35 cellular contexts compared by ENCODE assay signal in the genomic region with DNA sequence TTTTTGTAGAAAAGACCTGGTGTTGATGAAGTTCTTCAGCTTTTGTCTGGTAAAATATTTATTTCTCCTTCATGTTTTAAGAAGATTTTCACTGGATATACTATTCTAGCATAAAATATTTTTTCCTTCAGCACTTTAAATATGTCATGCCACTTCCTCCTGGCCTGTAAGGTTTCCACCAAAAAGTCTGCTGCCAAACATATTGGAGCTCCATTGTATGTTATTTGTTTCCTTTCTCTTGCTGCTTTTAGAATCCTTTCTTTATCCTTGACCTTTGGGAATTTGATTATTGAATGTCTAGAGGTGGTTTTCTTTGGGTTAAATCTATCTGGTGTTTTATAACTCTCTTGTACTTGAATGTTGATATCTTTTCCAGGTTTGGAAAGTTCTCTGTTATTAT.
"Had no signal": no experiment of that assay in that cellular context is flagged by ENCODE, and none has a peak within 500 bp of the region (broad histone marks: within the 10 kb centered on the region; RNA-seq: fewer than 3 reads in every experiment).

No MANE protein-coding gene starts in this region.

- H3K4me2 ChIP-seq: KMS-11 had no signal

- H3K9ac ChIP-seq: KMS-11 had no signal

- H3K27ac ChIP-seq: KMS-11 had no signal

- H3K4me3 ChIP-seq: MG63 had no signal

- H3K27me3 ChIP-seq: MG63 had no signal

- H3K9me3 ChIP-seq: MG63 had no signal

- DNase-seq: Karpas-422, Kasumi-1, KG1, MG63, MM.1S, MV-4-11, NCI-H1048, NCI-H1092, NCI-H1092 treated with DMSO at 0.1 percent for 48 hours, NCI-H1105, NCI-H1105 treated with DMSO at 0.1 percent for 48 hours, NCI-H1417, NCI-H1417 treated with DMSO at 0.1 percent for 48 hours, NCI-H1436, NCI-H1436 treated with DMSO at 0.1 percent for 48 hours, NCI-H146, NCI-H1694, NCI-H1694 treated with DMSO at 0.1 percent for 48 hours, NCI-H187, NCI-H187 treated with DMSO at 0.1 percent for 48 hours, NCI-H1930, NCI-H2029, NCI-H2029 treated with DMSO at 0.1 percent for 48 hours, NCI-H2081, NCI-H2081 treated with DMSO at 0.1 percent for 48 hours, NCI-H2107, NCI-H2171, NCI-H2171 treated with DMSO at 0.1 percent for 48 hours, NCI-H2227 treated with DMSO at 0.1 percent for 48 hours, NCI-H226, NCI-H345, NCI-H446, NCI-H446 treated with DMSO at 0.1 percent for 48 hours, NCI-H510A had no signal

- H3K36me3 ChIP-seq: MG63 had no signal
